ENCODE assay signal across 8 cellular contexts in the genomic region with DNA sequence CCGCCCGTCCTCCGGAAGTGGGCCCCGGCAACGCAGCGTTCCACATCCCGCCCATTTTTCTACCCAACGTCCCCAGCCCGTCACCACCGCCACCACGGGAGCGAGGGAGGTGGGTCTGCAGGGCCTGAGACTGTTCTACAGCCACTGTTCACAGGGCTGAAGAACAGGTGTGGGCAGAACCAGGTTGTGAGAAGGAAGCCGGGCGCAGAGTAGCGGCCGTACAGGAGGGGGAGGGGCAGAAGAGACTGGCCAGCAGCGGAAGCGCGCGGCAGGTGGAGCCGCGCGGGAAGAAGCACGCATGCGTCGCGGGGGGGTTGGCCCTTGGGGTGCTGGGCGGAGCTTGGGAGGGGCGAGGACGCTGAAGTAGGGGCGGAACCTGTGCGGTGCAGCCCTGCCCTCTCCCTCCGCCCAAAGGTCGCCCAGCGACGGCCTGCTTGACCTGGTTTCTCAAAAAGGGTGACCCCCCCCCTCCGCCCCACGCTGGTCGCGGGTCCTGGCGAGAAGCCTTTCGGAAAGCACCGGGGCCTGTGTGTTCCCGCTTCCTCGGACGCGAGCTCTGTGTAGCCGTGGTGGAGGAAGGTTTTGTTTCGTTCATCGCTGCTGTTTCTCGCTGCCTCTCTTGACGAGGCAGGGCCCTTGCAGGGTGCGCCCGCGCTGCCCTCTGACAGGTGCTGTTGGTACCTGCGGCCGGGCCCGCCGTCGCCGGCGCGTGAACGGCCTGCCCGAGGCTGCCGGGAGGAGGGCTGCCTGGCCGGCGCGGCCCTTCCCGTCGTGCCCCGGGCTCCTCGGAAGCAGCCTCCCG. TPM values are rescaled to one million over a fixed set of nuclear protein-coding genes. Genes with fewer than 3 reads are reported as not detected.
DNase-seq lines count a peak whose midpoint lies in the region; ATAC-seq and TF ChIP-seq lines count a peak whose summit lies in the region.

No MANE protein-coding gene starts in this region.

- H2AFZ ChIP-seq in mammary epithelial cell (ENCODE audit: low read depth, low read length): peak overlapping the region; percentile 100

- peak; percentile 32 for ATAC-seq in GM18870 (IDR thresholded peaks at IDR 0.05; ENCODE audit: unreplicated experiment)
- peak; percentile 64 for ATAC-seq in HG03108 (IDR thresholded peaks at IDR 0.05; ENCODE audit: unreplicated experiment)

- peak overlapping the region; percentile 96 to 100 (median 99) for H3K27ac Mint-ChIP-seq in immature natural killer cell

- POLR2A ChIA-PET in AG04450 (lab: Yijun Ruan, JAX): interaction anchor here (0.6 to 1.5 kb wide), 10 partner anchors 8 to 374 kb away, joined by 3 to 16 read pairs (median 5); a partner anchor contains a TSS

- H3K36me3 Mint-ChIP-seq in immature natural killer cell: peaks cover 0 to 5% (median 3%) of the 10 kb centered on the region in 3 donors

- no peaks in the 10 kb centered on the region for H4K20me1 ChIP-seq in mammary epithelial cell (ENCODE audit: insufficient read depth, low read length)

- H3K27me3 Mint-ChIP-seq in immature natural killer cell (ENCODE audit: low read depth in 3 of 3): peaks cover 14 to 24% (median 14%) of the 10 kb centered on the region in 3 donors

- CTCF ChIA-PET in AG04450 (lab: Charles Lee): interaction anchor here (0.7 kb wide), 1 partner anchor 26 kb away, joined by 4 read pairs; no protein-coding TSS in a partner anchor
- CTCF ChIA-PET in mammary epithelial cell (lab: Charles Lee; ENCODE audit: low non-redundant PET): interaction anchor here (0.5 to 0.6 kb wide), 2 partner anchors 31 to 896 kb away, joined by 3 to 4 read pairs; no protein-coding TSS in a partner anchor

- peak overlapping the region; percentile 93 for H3K4me3 ChIP-seq in AG04450 (ENCODE audit: low read depth, low read length)
- peak overlapping the region; percentile 71 to 99 (median 85) for H3K4me3 ChIP-seq in mammary epithelial cell (replicated peaks in 1 of 3; ENCODE audit: insufficient read depth in 1 of 3, low read depth in 2 of 3, low read length in 3 of 3)

- peak; percentile 81 for DNase-seq in AG04450 (ENCODE audit: low read depth, low spot score)
- peak; percentile 94 for DNase-seq in NCI-H2196 (lab: John Stamatoyannopoulos, UW; ENCODE audit: unreplicated experiment)
- peak; percentile 94 for DNase-seq in mammary epithelial cell
- DNase-seq in immature natural killer cell: peak; percentile 98 to 99 (median 98)
- DNase-seq in smooth muscle cell of the brain vasculature (ENCODE audit: low read depth, low spot score): peak; percentile 86

- intact Hi-C loops in mammary epithelial cell (cut with micrococcal nuclease): loop anchor here (1.0 to 2.0 kb wide), 2 partner anchors 16 to 26 kb away; no protein-coding TSS in a partner anchor

- H3K9me3 ChIP-seq in AG04450 (ENCODE audit: control insufficient read depth, insufficient read depth, low read length) (no peaks in the 10 kb centered on the region; the same call in 1 of the 2 replicates), mammary epithelial cell (replicated peaks; ENCODE audit: insufficient read depth, low read length) (no peaks in the 10 kb centered on the region)

- H3K27me3 ChIP-seq in AG04450 (ENCODE audit: control insufficient read depth, insufficient read depth, low read length) (no peaks in the 10 kb centered on the region), mammary epithelial cell (ENCODE audit: insufficient read depth, low read length) (no peaks in the 10 kb centered on the region)

- H3K4me2 ChIP-seq in mammary epithelial cell (ENCODE audit: insufficient read depth, low read depth, low read length): peak overlapping the region; percentile 96

- no peak for TF ChIP-seq CTCF in AG04450 (IDR thresholded peaks at IDR 0.05; ENCODE audit: low read depth, low read length)
- TF ChIP-seq CTCF in VCaP (conservative IDR thresholded peaks at IDR 0.05): no peak
- no peak for TF ChIP-seq CTCF in mammary epithelial cell (conservative IDR thresholded peaks at IDR 0.05 in 1 of 2, IDR thresholded peaks at IDR 0.05 in 1 of 2; ENCODE audit: extremely low read depth in 1 of 2, insufficient read depth in 1 of 2, low read depth in 1 of 2, low read length in 2 of 2)

- H3K4me1 Mint-ChIP-seq in immature natural killer cell: peaks cover 60 to 62% of the 10 kb centered on the region in 2 donors

- H3K4me1 ChIP-seq in mammary epithelial cell (ENCODE audit: insufficient read depth, low read length): peaks cover 44% of the 10 kb centered on the region

- no peaks in the 10 kb centered on the region for H3K36me3 ChIP-seq in mammary epithelial cell (ENCODE audit: insufficient read depth, low read length)

- peaks cover 33% of the 10 kb centered on the region for H3K79me2 ChIP-seq in mammary epithelial cell (ENCODE audit: insufficient read depth, low read length)

- peak overlapping the region; percentile 46 for H3K9ac ChIP-seq in mammary epithelial cell (ENCODE audit: insufficient read depth, low read length)

- H3K9me3 Mint-ChIP-seq in immature natural killer cell: no peaks in the 10 kb centered on the region

- peak overlapping the region; percentile 80 for H3K27ac ChIP-seq in AG04450 (ENCODE audit: low read depth, low read length)
- peak overlapping the region; percentile 99 for H3K27ac ChIP-seq in VCaP
- peak overlapping the region; percentile 60 for H3K27ac ChIP-seq in mammary epithelial cell (ENCODE audit: insufficient read depth, low read depth, low read length)

- WGBS in mammary epithelial cell (ENCODE audit: low coverage, missing lambda C conversion rate): 1% methylated on average over 18 of the region's 74 CpGs

- in situ Hi-C loops in mammary epithelial cell (cut with MboI; ENCODE audit: low sequenced_read_pairs in 2 of 2): no loop called here

- TSS peak; percentile 41 for BruUV-seq in mammary epithelial cell (replicated peaks; lab: Mats Ljungman, UMichigan)

- H3K4me3 Mint-ChIP-seq in immature natural killer cell: peak overlapping the region; percentile 85 to 98 (median 89)

- dilution Hi-C loops in mammary epithelial cell (cut with HindIII; ENCODE audit: low sequenced_read_pairs): no loop called here

RNA-seq across cellular contexts. Expression of a gene that starts 7.8 kb away (rescaled TPM):
- polyA plus RNA-seq in AG04450 (2011; rRNA removed): 96.2 and 121 TPM in 2 replicates
- 82.4 and 91.3 TPM in 2 replicates for polyA minus RNA-seq in AG04450 (2011; rRNA and poly(A)+ RNA removed)
- total RNA-seq in mammary epithelial cell: 100 to 1,000 TPM in 1 of 2 donors, 10 to 100 TPM in 1; 91.4 to 177 TPM
- 134 TPM for polyA plus RNA-seq in mammary epithelial cell
- 122 TPM for polyA minus RNA-seq in mammary epithelial cell
- 100 to 1,000 TPM; 220 to 241 (median 238) TPM for polyA plus RNA-seq in immature natural killer cell

RNA-seq across cellular contexts. Expression of a gene that starts 50.7 kb away (rescaled TPM):
- polyA plus RNA-seq in AG04450 (2011; rRNA removed) (13.7 and 18.0 TPM in 2 replicates), mammary epithelial cell (6.7 TPM), immature natural killer cell (1 to 10 TPM; 7.4 to 9.8 (median 8.9) TPM)
- 13.4 and 23.5 TPM in 2 replicates for polyA minus RNA-seq in AG04450 (2011; rRNA and poly(A)+ RNA removed)
- 10 to 100 TPM; 17.2 to 17.5 TPM for total RNA-seq in mammary epithelial cell
- polyA minus RNA-seq in mammary epithelial cell: 40.5 TPM

Comparison
In these comparisons a context has a peak if more than half of its experiments do, and no peak if none do; other contexts are left out.
1. Peak in every context shown above with its lines: DNase-seq, ATAC-seq, H3K4me3 ChIP-seq and H3K27ac ChIP-seq.